In genomic region chr7:75914655-75915415, GRCh38 we compare ENCODE assay signal across 8 cellular contexts. TPM values are rescaled to one million over a fixed set of nuclear protein-coding genes. Genes with fewer than 3 reads are reported as not detected.
DNase-seq lines count a peak whose midpoint lies in the region; ATAC-seq and TF ChIP-seq lines count a peak whose summit lies in the region.

Gene POR, plus strand, starts transcription at chr7:75915155. Its CDS starts 38,847 bp downstream, at chr7:75954002.

- peak; percentile 78 for ATAC-seq in HG03378 (IDR thresholded peaks at IDR 0.05; ENCODE audit: unreplicated experiment)

- TF ChIP-seq POLR2A in GM19099 (IDR thresholded peaks at IDR 0.05; ENCODE audit: extremely low read depth, insufficient read length, low read depth), result peak; percentile 100

- peak; percentile 71 to 76 for DNase-seq in AML-193 (lab: John Stamatoyannopoulos, UW)
- DNase-seq in NCI-H460 (ENCODE audit: extremely low read depth, low read depth), result peak; percentile 89
- DNase-seq in activated CD4-positive, alpha-beta T cell treated with anti-CD3 and anti-CD28 coated beads for 24 hours (ENCODE audit: low read depth in 2 of 2), result peak; percentile 93 to 97
- peak; percentile 99 for DNase-seq in cerebellum (ENCODE audit: low spot score)
- DNase-seq in kidney glomerular epithelial cell (lab: John Stamatoyannopoulos, UW), result peak; percentile 82
- DNase-seq in stimulated activated CD4-positive, alpha-beta T cell treated with anti-CD3 and anti-CD28 coated beads, Interleukin-15, amount 100 ng/mL, for 48 hours (ENCODE audit: low read depth in 2 of 2), result peak; percentile 87 to 93

RNA-seq across cellular contexts. Expression of gene POR, which starts in this region (rescaled TPM):
- 53.4 and 57.5 TPM in 2 replicates for total RNA-seq in NCI-H460 (2014; rRNA removed; shearing (Covaris generic))
- polyA plus RNA-seq in NCI-H460 (2014; cell fraction: nucleus; rRNA removed), result 112 and 139 TPM in 2 replicates
- 37.1 TPM for total RNA-seq in cerebellum

Comparison
In these comparisons a context has a peak if more than half of its experiments do, and no peak if none do; other contexts are left out.
1. Peak in every context shown above with its lines: DNase-seq and ATAC-seq.